1 cellular context compared by ENCODE assay signal in the genomic region with DNA sequence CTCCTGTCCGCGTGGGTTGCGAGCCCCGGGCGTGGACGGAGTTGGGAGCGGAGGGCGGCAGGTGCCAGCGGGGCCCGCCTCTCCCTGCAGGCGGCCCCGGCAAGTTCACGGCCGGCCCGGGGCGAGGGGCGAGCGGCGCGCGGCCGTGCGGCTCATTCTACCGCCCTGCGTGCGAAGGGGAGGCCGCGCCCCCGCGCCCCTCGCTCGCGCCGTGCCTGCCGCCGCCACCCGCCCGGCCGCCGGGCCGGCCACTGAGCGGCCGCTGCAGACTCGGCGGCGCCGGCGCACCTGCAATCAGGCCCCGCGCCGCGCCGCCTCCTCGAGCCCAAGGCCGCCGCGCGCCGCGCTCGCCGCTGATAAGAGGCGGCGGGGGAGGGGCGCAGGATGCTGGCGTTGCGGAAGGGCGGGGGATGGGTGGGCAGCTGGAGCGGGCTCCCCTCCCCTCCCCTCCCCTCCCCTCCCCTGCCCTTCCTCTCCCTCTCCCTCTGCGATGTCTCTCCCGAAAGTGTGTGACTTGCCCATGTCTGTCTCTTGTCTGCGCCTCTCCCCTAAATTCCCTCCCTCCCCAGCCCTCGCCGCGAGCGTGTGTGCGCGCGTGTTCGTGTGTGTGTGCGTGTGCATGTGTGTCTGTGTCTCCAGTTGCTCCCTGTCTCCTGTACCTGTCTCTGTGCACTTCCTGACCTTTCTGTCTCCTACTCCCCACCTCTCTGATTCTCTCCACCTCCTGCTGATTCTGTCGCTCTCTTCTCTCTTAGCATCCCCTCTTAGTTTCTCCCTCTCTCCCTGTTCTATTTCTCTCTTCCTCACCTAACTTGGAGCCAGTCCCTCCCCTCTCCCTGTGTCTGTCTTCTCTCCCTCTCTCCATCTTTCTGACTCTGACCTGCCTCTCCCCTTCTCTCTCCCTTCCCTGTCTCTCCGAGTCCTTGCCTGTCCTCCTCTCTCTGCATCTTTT.
TF ChIP-seq lines count a peak whose summit lies in the region.

No MANE protein-coding gene starts in this region.

TF ChIP-seq in HepG2, 621 proteins besides CTCF, POLR2A, EP300 and RAD21 (continued from another document and continues in another):
- TF ChIP-seq, protein P1, sequence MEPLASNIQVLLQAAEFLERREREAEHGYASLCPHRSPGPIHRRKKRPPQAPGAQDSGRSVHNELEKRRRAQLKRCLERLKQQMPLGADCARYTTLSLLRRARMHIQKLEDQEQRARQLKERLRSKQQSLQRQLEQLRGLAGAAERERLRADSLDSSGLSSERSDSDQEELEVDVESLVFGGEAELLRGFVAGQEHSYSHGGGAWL (CRISPR knock-in tag; IDR thresholded peaks at IDR 0.05): no peak
- no peak for TF ChIP-seq FOSL1 (CRISPR knock-in tag; IDR thresholded peaks at IDR 0.05; ENCODE audit: borderline replicate concordance)
- TF ChIP-seq, protein P2, sequence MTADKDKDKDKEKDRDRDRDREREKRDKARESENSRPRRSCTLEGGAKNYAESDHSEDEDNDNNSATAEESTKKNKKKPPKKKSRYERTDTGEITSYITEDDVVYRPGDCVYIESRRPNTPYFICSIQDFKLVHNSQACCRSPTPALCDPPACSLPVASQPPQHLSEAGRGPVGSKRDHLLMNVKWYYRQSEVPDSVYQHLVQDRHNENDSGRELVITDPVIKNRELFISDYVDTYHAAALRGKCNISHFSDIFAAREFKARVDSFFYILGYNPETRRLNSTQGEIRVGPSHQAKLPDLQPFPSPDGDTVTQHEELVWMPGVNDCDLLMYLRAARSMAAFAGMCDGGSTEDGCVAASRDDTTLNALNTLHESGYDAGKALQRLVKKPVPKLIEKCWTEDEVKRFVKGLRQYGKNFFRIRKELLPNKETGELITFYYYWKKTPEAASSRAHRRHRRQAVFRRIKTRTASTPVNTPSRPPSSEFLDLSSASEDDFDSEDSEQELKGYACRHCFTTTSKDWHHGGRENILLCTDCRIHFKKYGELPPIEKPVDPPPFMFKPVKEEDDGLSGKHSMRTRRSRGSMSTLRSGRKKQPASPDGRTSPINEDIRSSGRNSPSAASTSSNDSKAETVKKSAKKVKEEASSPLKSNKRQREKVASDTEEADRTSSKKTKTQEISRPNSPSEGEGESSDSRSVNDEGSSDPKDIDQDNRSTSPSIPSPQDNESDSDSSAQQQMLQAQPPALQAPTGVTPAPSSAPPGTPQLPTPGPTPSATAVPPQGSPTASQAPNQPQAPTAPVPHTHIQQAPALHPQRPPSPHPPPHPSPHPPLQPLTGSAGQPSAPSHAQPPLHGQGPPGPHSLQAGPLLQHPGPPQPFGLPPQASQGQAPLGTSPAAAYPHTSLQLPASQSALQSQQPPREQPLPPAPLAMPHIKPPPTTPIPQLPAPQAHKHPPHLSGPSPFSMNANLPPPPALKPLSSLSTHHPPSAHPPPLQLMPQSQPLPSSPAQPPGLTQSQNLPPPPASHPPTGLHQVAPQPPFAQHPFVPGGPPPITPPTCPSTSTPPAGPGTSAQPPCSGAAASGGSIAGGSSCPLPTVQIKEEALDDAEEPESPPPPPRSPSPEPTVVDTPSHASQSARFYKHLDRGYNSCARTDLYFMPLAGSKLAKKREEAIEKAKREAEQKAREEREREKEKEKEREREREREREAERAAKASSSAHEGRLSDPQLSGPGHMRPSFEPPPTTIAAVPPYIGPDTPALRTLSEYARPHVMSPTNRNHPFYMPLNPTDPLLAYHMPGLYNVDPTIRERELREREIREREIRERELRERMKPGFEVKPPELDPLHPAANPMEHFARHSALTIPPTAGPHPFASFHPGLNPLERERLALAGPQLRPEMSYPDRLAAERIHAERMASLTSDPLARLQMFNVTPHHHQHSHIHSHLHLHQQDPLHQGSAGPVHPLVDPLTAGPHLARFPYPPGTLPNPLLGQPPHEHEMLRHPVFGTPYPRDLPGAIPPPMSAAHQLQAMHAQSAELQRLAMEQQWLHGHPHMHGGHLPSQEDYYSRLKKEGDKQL (CRISPR knock-in tag; IDR thresholded peaks at IDR 0.05; ENCODE audit: low read depth): no peak
- TF ChIP-seq MAFK (conservative IDR thresholded peaks at IDR 0.05 in 1 of 2, IDR thresholded peaks at IDR 0.05 in 1 of 2; ENCODE audit: low read length in 2 of 2): no peak
- TF ChIP-seq, protein P3, sequence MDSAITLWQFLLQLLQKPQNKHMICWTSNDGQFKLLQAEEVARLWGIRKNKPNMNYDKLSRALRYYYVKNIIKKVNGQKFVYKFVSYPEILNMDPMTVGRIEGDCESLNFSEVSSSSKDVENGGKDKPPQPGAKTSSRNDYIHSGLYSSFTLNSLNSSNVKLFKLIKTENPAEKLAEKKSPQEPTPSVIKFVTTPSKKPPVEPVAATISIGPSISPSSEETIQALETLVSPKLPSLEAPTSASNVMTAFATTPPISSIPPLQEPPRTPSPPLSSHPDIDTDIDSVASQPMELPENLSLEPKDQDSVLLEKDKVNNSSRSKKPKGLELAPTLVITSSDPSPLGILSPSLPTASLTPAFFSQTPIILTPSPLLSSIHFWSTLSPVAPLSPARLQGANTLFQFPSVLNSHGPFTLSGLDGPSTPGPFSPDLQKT (CRISPR knock-in tag; IDR thresholded peaks at IDR 0.05; ENCODE audit: borderline replicate concordance): no peak
- no peak for TF ChIP-seq ZNF879 (CRISPR knock-in tag; IDR thresholded peaks at IDR 0.05)
- 0 out of 2 replicates have a peak, but pooled peaks have one; percentile 3 for TF ChIP-seq FOXA3 (CRISPR knock-in tag; IDR thresholded peaks at IDR 0.05)
- no peak for TF ChIP-seq PHF20 (CRISPR knock-in tag; IDR thresholded peaks at IDR 0.05)
- no peak for TF ChIP-seq KLF15 (CRISPR knock-in tag; IDR thresholded peaks at IDR 0.05; ENCODE audit: borderline replicate concordance)
- peak; percentile 81; the same call in 1 of the 2 replicates for TF ChIP-seq ZNF775 (CRISPR knock-in tag; IDR thresholded peaks at IDR 0.05; ENCODE audit: borderline replicate concordance)
- TF ChIP-seq MYC (CRISPR knock-in tag; IDR thresholded peaks at IDR 0.05; ENCODE audit: borderline replicate concordance): no peak; the same call in 1 of the 2 replicates
- 0 out of 2 replicates have a peak, but pooled peaks have one; percentile 11 for TF ChIP-seq CEBPG (CRISPR knock-in tag; IDR thresholded peaks at IDR 0.05)
- no peak for TF ChIP-seq ZBTB1 (CRISPR knock-in tag; IDR thresholded peaks at IDR 0.05; ENCODE audit: borderline replicate concordance)
- no peak for TF ChIP-seq RCOR2 (CRISPR knock-in tag; IDR thresholded peaks at IDR 0.05)
- 0 out of 2 replicates have a peak, but pooled peaks have one; percentile 21 for TF ChIP-seq ZNF329 (CRISPR knock-in tag; IDR thresholded peaks at IDR 0.05; ENCODE audit: low read depth)
- TF ChIP-seq ZNF607 (CRISPR knock-in tag; IDR thresholded peaks at IDR 0.05; ENCODE audit: borderline replicate concordance): no peak; the same call in 1 of the 2 replicates
- 0 out of 2 replicates have a peak, but pooled peaks have one; percentile 17 for TF ChIP-seq SAP130 (CRISPR knock-in tag; IDR thresholded peaks at IDR 0.05; ENCODE audit: low read depth)
- TF ChIP-seq TBL1XR1 (IDR thresholded peaks at IDR 0.05; ENCODE audit: borderline replicate concordance, low read length, partially characterized antibody): no peak
- no peak for TF ChIP-seq SMC3 (IDR thresholded peaks at IDR 0.05; ENCODE audit: low read length)
- TF ChIP-seq SNRNP70 (IDR thresholded peaks at IDR 0.05; ENCODE audit: low read depth, low read length): no peak
- TF ChIP-seq, protein P4, sequence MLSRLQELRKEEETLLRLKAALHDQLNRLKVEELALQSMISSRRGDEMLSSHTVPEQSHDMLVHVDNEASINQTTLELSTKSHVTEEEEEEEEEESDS (CRISPR knock-in tag; IDR thresholded peaks at IDR 0.05; ENCODE audit: borderline replicate concordance): no peak
- TF ChIP-seq, protein P5, sequence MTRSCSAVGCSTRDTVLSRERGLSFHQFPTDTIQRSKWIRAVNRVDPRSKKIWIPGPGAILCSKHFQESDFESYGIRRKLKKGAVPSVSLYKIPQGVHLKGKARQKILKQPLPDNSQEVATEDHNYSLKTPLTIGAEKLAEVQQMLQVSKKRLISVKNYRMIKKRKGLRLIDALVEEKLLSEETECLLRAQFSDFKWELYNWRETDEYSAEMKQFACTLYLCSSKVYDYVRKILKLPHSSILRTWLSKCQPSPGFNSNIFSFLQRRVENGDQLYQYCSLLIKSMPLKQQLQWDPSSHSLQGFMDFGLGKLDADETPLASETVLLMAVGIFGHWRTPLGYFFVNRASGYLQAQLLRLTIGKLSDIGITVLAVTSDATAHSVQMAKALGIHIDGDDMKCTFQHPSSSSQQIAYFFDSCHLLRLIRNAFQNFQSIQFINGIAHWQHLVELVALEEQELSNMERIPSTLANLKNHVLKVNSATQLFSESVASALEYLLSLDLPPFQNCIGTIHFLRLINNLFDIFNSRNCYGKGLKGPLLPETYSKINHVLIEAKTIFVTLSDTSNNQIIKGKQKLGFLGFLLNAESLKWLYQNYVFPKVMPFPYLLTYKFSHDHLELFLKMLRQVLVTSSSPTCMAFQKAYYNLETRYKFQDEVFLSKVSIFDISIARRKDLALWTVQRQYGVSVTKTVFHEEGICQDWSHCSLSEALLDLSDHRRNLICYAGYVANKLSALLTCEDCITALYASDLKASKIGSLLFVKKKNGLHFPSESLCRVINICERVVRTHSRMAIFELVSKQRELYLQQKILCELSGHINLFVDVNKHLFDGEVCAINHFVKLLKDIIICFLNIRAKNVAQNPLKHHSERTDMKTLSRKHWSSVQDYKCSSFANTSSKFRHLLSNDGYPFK (CRISPR knock-in tag; IDR thresholded peaks at IDR 0.05; ENCODE audit: borderline replicate concordance): no peak
- TF ChIP-seq JDP2 (CRISPR knock-in tag; IDR thresholded peaks at IDR 0.05; ENCODE audit: borderline replicate concordance): no peak
- TF ChIP-seq TEAD2 (CRISPR knock-in tag; IDR thresholded peaks at IDR 0.05): no peak
- TF ChIP-seq ZNF558 (CRISPR knock-in tag; IDR thresholded peaks at IDR 0.05; ENCODE audit: borderline replicate concordance): no peak
- peak; percentile 75 for TF ChIP-seq SKI (IDR thresholded peaks at IDR 0.05; ENCODE audit: partially characterized antibody)
- TF ChIP-seq SP5 (CRISPR knock-in tag; IDR thresholded peaks at IDR 0.05; ENCODE audit: borderline replicate concordance, low read depth): peak; percentile 59
- no peak for TF ChIP-seq PHF8 (CRISPR knock-in tag; IDR thresholded peaks at IDR 0.05)
- TF ChIP-seq, protein P6, sequence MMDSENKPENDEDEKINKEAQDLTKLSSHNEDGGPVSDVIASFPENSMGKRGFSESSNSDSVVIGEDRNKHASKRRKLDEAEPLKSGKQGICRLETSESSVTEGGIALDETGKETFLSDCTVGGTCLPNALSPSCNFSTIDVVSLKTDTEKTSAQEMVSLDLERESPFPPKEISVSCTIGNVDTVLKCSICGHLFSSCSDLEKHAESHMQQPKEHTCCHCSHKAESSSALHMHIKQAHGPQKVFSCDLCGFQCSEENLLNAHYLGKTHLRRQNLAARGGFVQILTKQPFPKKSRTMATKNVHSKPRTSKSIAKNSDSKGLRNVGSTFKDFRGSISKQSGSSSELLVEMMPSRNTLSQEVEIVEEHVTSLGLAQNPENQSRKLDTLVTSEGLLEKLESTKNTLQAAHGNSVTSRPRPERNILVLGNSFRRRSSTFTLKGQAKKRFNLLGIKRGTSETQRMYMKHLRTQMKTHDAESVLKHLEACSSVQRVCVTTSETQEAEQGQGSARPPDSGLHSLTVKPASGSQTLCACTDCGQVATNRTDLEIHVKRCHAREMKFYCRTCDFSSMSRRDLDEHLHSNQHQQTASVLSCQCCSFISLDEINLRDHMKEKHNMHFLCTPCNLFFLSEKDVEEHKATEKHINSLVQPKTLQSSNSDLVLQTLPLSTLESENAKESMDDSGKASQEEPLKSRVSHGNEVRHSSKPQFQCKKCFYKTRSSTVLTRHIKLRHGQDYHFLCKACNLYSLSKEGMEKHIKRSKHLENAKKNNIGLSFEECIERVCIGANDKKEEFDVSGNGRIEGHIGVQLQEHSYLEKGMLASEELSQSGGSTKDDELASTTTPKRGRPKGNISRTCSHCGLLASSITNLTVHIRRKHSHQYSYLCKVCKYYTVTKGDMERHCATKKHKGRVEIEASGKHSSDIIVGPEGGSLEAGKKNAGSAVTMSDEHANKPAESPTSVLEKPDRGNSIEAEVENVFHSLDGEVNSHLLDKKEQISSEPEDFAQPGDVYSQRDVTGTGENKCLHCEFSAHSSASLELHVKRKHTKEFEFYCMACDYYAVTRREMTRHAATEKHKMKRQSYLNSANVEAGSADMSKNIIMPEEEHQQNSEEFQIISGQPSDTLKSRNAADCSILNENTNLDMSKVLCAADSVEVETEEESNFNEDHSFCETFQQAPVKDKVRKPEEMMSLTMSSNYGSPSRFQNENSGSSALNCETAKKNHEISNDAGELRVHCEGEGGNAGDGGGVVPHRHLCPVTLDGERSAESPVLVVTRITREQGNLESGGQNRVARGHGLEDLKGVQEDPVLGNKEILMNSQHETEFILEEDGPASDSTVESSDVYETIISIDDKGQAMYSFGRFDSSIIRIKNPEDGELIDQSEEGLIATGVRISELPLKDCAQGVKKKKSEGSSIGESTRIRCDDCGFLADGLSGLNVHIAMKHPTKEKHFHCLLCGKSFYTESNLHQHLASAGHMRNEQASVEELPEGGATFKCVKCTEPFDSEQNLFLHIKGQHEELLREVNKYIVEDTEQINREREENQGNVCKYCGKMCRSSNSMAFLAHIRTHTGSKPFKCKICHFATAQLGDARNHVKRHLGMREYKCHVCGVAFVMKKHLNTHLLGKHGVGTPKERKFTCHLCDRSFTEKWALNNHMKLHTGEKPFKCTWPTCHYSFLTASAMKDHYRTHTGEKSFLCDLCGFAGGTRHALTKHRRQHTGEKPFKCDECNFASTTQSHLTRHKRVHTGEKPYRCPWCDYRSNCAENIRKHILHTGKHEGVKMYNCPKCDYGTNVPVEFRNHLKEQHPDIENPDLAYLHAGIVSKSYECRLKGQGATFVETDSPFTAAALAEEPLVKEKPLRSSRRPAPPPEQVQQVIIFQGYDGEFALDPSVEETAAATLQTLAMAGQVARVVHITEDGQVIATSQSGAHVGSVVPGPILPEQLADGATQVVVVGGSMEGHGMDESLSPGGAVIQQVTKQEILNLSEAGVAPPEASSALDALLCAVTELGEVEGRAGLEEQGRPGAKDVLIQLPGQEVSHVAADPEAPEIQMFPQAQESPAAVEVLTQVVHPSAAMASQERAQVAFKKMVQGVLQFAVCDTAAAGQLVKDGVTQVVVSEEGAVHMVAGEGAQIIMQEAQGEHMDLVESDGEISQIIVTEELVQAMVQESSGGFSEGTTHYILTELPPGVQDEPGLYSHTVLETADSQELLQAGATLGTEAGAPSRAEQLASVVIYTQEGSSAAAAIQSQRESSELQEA (CRISPR knock-in tag; IDR thresholded peaks at IDR 0.05; ENCODE audit: not compliant biosample characterization): no peak
- TF ChIP-seq ZBTB3 (CRISPR knock-in tag; IDR thresholded peaks at IDR 0.05; ENCODE audit: borderline replicate concordance, low read depth): no peak
- no peak; the same call in 1 of the 2 replicates for TF ChIP-seq ATF7-NPFF (CRISPR knock-in tag; IDR thresholded peaks at IDR 0.05; ENCODE audit: low read depth)
- 0 out of 2 replicates have a peak, but pooled peaks have one; percentile 35 for TF ChIP-seq ZNF788 (CRISPR knock-in tag; IDR thresholded peaks at IDR 0.05; ENCODE audit: borderline replicate concordance)
- no peak for TF ChIP-seq MYNN (CRISPR knock-in tag; IDR thresholded peaks at IDR 0.05; ENCODE audit: low read depth)
- TF ChIP-seq MXD4 (CRISPR knock-in tag; IDR thresholded peaks at IDR 0.05): no peak
- TF ChIP-seq, protein P7, sequence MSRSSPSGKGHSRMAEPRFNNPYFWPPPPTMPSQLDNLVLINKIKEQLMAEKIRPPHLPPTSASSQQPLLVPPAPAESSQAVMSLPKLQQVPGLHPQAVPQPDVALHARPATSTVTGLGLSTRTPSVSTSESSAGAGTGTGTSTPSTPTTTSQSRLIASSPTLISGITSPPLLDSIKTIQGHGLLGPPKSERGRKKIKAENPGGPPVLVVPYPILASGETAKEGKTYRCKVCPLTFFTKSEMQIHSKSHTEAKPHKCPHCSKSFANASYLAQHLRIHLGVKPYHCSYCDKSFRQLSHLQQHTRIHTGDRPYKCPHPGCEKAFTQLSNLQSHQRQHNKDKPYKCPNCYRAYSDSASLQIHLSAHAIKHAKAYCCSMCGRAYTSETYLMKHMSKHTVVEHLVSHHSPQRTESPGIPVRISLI (CRISPR knock-in tag; IDR thresholded peaks at IDR 0.05; ENCODE audit: borderline replicate concordance): no peak
- peak; percentile 42; the same call in 1 of the 2 replicates for TF ChIP-seq ZIK1 (CRISPR knock-in tag; IDR thresholded peaks at IDR 0.05; ENCODE audit: borderline replicate concordance, low read depth)
